In genomic region chr5:37214550-37214949, GRCh38 we compare ENCODE assay signal across 12 cellular contexts. TPM values are rescaled to one million over a fixed set of nuclear protein-coding genes. Genes with fewer than 3 reads are reported as not detected.
DNase-seq lines count a peak whose midpoint lies in the region; ATAC-seq and TF ChIP-seq lines count a peak whose summit lies in the region.
"Had no signal": no experiment of that assay in that cellular context is flagged by ENCODE, and none has a peak within 500 bp of the region (broad histone marks: within the 10 kb centered on the region; RNA-seq: fewer than 3 reads in every experiment).

No MANE protein-coding gene starts in this region.

- H3K27me3 Mint-ChIP-seq in central memory CD8-positive, alpha-beta T cell: no peaks in the 10 kb centered on the region

- no peaks in the 10 kb centered on the region for H3K9me3 ChIP-seq in BLaER1
- no peaks in the 10 kb centered on the region for H3K9me3 ChIP-seq in WERI-Rb-1 (ENCODE audit: severe bottlenecking)
- no peaks in the 10 kb centered on the region for H3K9me3 ChIP-seq in MG63
- H3K9me3 ChIP-seq: uterus had no signal

- H3K27ac Mint-ChIP-seq in central memory CD8-positive, alpha-beta T cell (ENCODE audit: low read depth): no peak overlapping the region

- DNase-seq in NCI-H2029 treated with DMSO at 0.1 percent for 48 hours (lab: John Stamatoyannopoulos, UW) (peak; percentile 53), WERI-Rb-1 (no peak), MG63 (no peak)
- DNase-seq in central memory CD8-positive, alpha-beta T cell (ENCODE audit: low spot score in 2 of 2): no peak
- DNase-seq: GF-D8, NCI-H524, uterus had no signal

- H3K9ac ChIP-seq in BLaER1: no peak overlapping the region

- no peak for TF ChIP-seq CTCF in WERI-Rb-1 (IDR thresholded peaks at IDR 0.05; ENCODE audit: low read depth, low read length)

- H3K27ac ChIP-seq in BLaER1 (peak overlapping the region; percentile 31; the same call in 1 of the 2 replicates), WERI-Rb-1 (no peak overlapping the region)
- H3K27ac ChIP-seq: uterus had no signal

- peaks cover 10% of the 10 kb centered on the region for H3K36me3 Mint-ChIP-seq in central memory CD8-positive, alpha-beta T cell (ENCODE audit: insufficient read depth)

- peak; percentile 58 for ATAC-seq in GM18502 (IDR thresholded peaks at IDR 0.05; ENCODE audit: poor library complexity, unreplicated experiment)
- peak; percentile 43 for ATAC-seq in central memory CD8-positive, alpha-beta T cell (replicated peaks; ENCODE audit: extremely low read depth, poor library complexity, severe bottlenecking)
- ATAC-seq in GM18909 (IDR thresholded peaks at IDR 0.05; ENCODE audit: poor library complexity, unreplicated experiment): no peak
- ATAC-seq in GM18520 (IDR thresholded peaks at IDR 0.05; ENCODE audit: unreplicated experiment): no peak

- H3K4me3 Mint-ChIP-seq in central memory CD8-positive, alpha-beta T cell: peak overlapping the region; percentile 21

- H3K4me3 ChIP-seq in BLaER1: no peak overlapping the region
- no peak overlapping the region for H3K4me3 ChIP-seq in WERI-Rb-1 (ENCODE audit: low read depth, low read length)
- H3K4me3 ChIP-seq in MG63: no peak overlapping the region
- H3K4me3 ChIP-seq: smooth muscle cell, uterus had no signal

- H4K20me1 ChIP-seq in BLaER1: no peaks in the 10 kb centered on the region

- H3K27me3 ChIP-seq in BLaER1 (no peaks in the 10 kb centered on the region), WERI-Rb-1 (ENCODE audit: insufficient read depth, low read depth, severe bottlenecking) (no peaks in the 10 kb centered on the region), MG63 (no peaks in the 10 kb centered on the region)
- H3K27me3 ChIP-seq: uterus had no signal

- H3K4me2 ChIP-seq in BLaER1: peak overlapping the region; percentile 64
- H3K4me2 ChIP-seq: smooth muscle cell had no signal

- peaks cover 8% of the 10 kb centered on the region for H3K4me1 Mint-ChIP-seq in central memory CD8-positive, alpha-beta T cell

- H3K4me1 ChIP-seq in BLaER1: peaks cover 23% of the 10 kb centered on the region
- H3K4me1 ChIP-seq: uterus had no signal

- H3K9me3 Mint-ChIP-seq in central memory CD8-positive, alpha-beta T cell: no peaks in the 10 kb centered on the region

- H3K36me3 ChIP-seq in BLaER1 (peaks cover 64% of the 10 kb centered on the region), WERI-Rb-1 (peaks cover 26% of the 10 kb centered on the region), MG63 (peaks cover 21% of the 10 kb centered on the region)
- H3K36me3 ChIP-seq: uterus had no signal

RNA-seq across cellular contexts. Expression of gene CPLANE1, which starts 34.6 kb away (rescaled TPM):
- 5.2 and 6.5 TPM in 2 replicates for total RNA-seq in MG63 (2014; rRNA removed; shearing (Covaris generic); ENCODE audit: low replicate concordance)

Comparison
In these comparisons a context has a peak if more than half of its experiments do, and no peak if none do; other contexts are left out.
1. ATAC-seq: peak in GM18502 (single experiment) and central memory CD8-positive, alpha-beta T cell (single experiment); none in GM18909 (single experiment) and GM18520 (single experiment).